Comparison of ENCODE assay signal across 2 cellular contexts in genomic region chr6:27896398-27896796, GRCh38.
TF ChIP-seq lines count a peak whose summit lies in the region.

No MANE protein-coding gene starts in this region.

TF ChIP-seq in A549, 52 proteins besides CTCF, POLR2A, EP300 and RAD21:
- TF ChIP-seq RARB (CRISPR knock-in tag; IDR thresholded peaks at IDR 0.05): no peak
- TF ChIP-seq MAZ (IDR thresholded peaks at IDR 0.05; ENCODE audit: borderline replicate concordance, low read depth, low read length): no peak
- TF ChIP-seq TFCP2L1 (CRISPR knock-in tag; IDR thresholded peaks at IDR 0.05): no peak
- TF ChIP-seq KDM1A (IDR thresholded peaks at IDR 0.05; ENCODE audit: low read depth): no peak
- TF ChIP-seq RCOR1 (IDR thresholded peaks at IDR 0.05; ENCODE audit: low read depth, low read length): no peak
- no peak for TF ChIP-seq FOSL2 (IDR thresholded peaks at IDR 0.05)
- TF ChIP-seq FOSL2 (CRISPR knock-in tag; IDR thresholded peaks at IDR 0.05): no peak
- no peak for TF ChIP-seq ATOH8 (CRISPR knock-in tag; IDR thresholded peaks at IDR 0.05; ENCODE audit: low read depth)
- no peak for TF ChIP-seq CHD2 (IDR thresholded peaks at IDR 0.05; ENCODE audit: low read length, partially characterized antibody)
- TF ChIP-seq TP53 (CRISPR knock-in tag; IDR thresholded peaks at IDR 0.05): no peak
- TF ChIP-seq, protein P1, sequence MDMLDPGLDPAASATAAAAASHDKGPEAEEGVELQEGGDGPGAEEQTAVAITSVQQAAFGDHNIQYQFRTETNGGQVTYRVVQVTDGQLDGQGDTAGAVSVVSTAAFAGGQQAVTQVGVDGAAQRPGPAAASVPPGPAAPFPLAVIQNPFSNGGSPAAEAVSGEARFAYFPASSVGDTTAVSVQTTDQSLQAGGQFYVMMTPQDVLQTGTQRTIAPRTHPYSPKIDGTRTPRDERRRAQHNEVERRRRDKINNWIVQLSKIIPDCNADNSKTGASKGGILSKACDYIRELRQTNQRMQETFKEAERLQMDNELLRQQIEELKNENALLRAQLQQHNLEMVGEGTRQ (IDR thresholded peaks at IDR 0.05): no peak
- TF ChIP-seq NR3C1 (IDR thresholded peaks at IDR 0.05): no peak
- no peak for TF ChIP-seq ESRRA (IDR thresholded peaks at IDR 0.05; ENCODE audit: borderline replicate concordance, low read length)
- TF ChIP-seq, protein P2, sequence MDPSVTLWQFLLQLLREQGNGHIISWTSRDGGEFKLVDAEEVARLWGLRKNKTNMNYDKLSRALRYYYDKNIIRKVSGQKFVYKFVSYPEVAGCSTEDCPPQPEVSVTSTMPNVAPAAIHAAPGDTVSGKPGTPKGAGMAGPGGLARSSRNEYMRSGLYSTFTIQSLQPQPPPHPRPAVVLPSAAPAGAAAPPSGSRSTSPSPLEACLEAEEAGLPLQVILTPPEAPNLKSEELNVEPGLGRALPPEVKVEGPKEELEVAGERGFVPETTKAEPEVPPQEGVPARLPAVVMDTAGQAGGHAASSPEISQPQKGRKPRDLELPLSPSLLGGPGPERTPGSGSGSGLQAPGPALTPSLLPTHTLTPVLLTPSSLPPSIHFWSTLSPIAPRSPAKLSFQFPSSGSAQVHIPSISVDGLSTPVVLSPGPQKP (IDR thresholded peaks at IDR 0.05; ENCODE audit: low read depth, low read length): no peak
- no peak for TF ChIP-seq JUN (IDR thresholded peaks at IDR 0.05)
- TF ChIP-seq RFX5 (IDR thresholded peaks at IDR 0.05): no peak

TF ChIP-seq in H1, 55 proteins besides CTCF, POLR2A, EP300 and RAD21 (continued from another document):
- TF ChIP-seq POLR2AphosphoS5 (IDR thresholded peaks at IDR 0.05; ENCODE audit: low read depth, low read length) (peak; percentile 54; the same call in 1 of the 2 replicates), JUND (IDR thresholded peaks at IDR 0.05; ENCODE audit: low read length) (no peak), RFX5 (IDR thresholded peaks at IDR 0.05; ENCODE audit: borderline replicate concordance, low read depth, low read length) (no peak), TAF1 (IDR thresholded peaks at IDR 0.05; ENCODE audit: low read depth, low read length) (no peak), PHF8 (conservative IDR thresholded peaks at IDR 0.05; ENCODE audit: low read depth, low read length) (no peak)
